In genomic region chr4:75673959-75674328, GRCh38 we compare ENCODE assay signal across 7 cellular contexts. TPM values are rescaled to one million over a fixed set of nuclear protein-coding genes. Genes with fewer than 3 reads are reported as not detected.
DNase-seq lines count a peak whose midpoint lies in the region; ATAC-seq and TF ChIP-seq lines count a peak whose summit lies in the region.

No MANE protein-coding gene starts in this region.

- peaks cover 39% of the 10 kb centered on the region for H3K4me1 Mint-ChIP-seq in activated CD8-positive, alpha-beta T cell treated with anti-CD3 and anti-CD28 coated beads, Interleukin-2, amount 10 ng/mL, durations not matched to agents 7 days and 5 days (ENCODE audit: low read depth)
- peaks cover 38% of the 10 kb centered on the region for H3K4me1 Mint-ChIP-seq in stimulated activated memory B cell treated with anti-CD40 and anti-IgM and Interleukin-4, amounts not matched to agents 10 μg/mL and 1 μg/mL and 100 μg/mL, for 72 hours

- ATAC-seq in activated CD8-positive, alpha-beta T cell treated with anti-CD3 and anti-CD28 coated beads, Interleukin-2, amount 10 ng/mL, durations not matched to agents 7 days and 5 days: no peak
- ATAC-seq in stimulated activated memory B cell treated with anti-CD40 and anti-IgM and Interleukin-4, amounts not matched to agents 10 μg/mL and 1 μg/mL and 100 μg/mL, for 72 hours: no peak
- ATAC-seq in HG03097 (IDR thresholded peaks at IDR 0.05; ENCODE audit: low FRiP score, unreplicated experiment): no peak

- peak overlapping the region; percentile 97 for H3K9ac ChIP-seq in iPS-18a (ENCODE audit: low read length)

- peak overlapping the region; percentile 99 for H3K4me3 Mint-ChIP-seq in activated CD8-positive, alpha-beta T cell treated with anti-CD3 and anti-CD28 coated beads, Interleukin-2, amount 10 ng/mL, durations not matched to agents 7 days and 5 days
- H3K4me3 Mint-ChIP-seq in stimulated activated memory B cell treated with anti-CD40 and anti-IgM and Interleukin-4, amounts not matched to agents 10 μg/mL and 1 μg/mL and 100 μg/mL, for 72 hours: peak overlapping the region; percentile 99

- peaks cover 28% of the 10 kb centered on the region for H3K4me1 ChIP-seq in iPS-18a (ENCODE audit: control insufficient read depth, low read depth, low read length)

- CTCF ChIA-PET in activated CD8-positive, alpha-beta T cell treated with anti-CD3 and anti-CD28 coated beads, Interleukin-2, amount 10 ng/mL, durations not matched to agents 7 days and 5 days (lab: Charles Lee): interaction anchor here (0.8 to 4.6 kb wide), 7 partner anchors 9 to 160 kb away, joined by 3 to 47 read pairs (median 4); partner anchors contain the start of gene USO1

- peaks cover 24% of the 10 kb centered on the region for H3K36me3 Mint-ChIP-seq in activated CD8-positive, alpha-beta T cell treated with anti-CD3 and anti-CD28 coated beads, Interleukin-2, amount 10 ng/mL, durations not matched to agents 7 days and 5 days (ENCODE audit: low read depth)
- peaks cover 13% of the 10 kb centered on the region for H3K36me3 Mint-ChIP-seq in stimulated activated memory B cell treated with anti-CD40 and anti-IgM and Interleukin-4, amounts not matched to agents 10 μg/mL and 1 μg/mL and 100 μg/mL, for 72 hours

- no peaks in the 10 kb centered on the region for H3K9me3 ChIP-seq in iPS-18a (ENCODE audit: control insufficient read depth, low read depth, low read length)

- DNase-seq in HL-60 (ENCODE audit: low read depth in 1 of 2, low spot score in 1 of 2) (no peak), COR-L47 (lab: John Stamatoyannopoulos, UW) (no peak), NK-92 (lab: John Stamatoyannopoulos, UW; ENCODE audit: unreplicated experiment) (no peak)
- no peak for DNase-seq in activated CD8-positive, alpha-beta T cell treated with anti-CD3 and anti-CD28 coated beads, Interleukin-2, amount 10 ng/mL, durations not matched to agents 7 days and 5 days

- peak overlapping the region; percentile 99 for H3K27ac Mint-ChIP-seq in activated CD8-positive, alpha-beta T cell treated with anti-CD3 and anti-CD28 coated beads, Interleukin-2, amount 10 ng/mL, durations not matched to agents 7 days and 5 days
- H3K27ac Mint-ChIP-seq in stimulated activated memory B cell treated with anti-CD40 and anti-IgM and Interleukin-4, amounts not matched to agents 10 μg/mL and 1 μg/mL and 100 μg/mL, for 72 hours: peak overlapping the region; percentile 100

- H3K27me3 ChIP-seq in HL-60 (ENCODE audit: insufficient read depth, poor library complexity, severe bottlenecking) (no peaks in the 10 kb centered on the region), iPS-18a (ENCODE audit: control insufficient read depth, insufficient read depth, low read length) (no peaks in the 10 kb centered on the region)

- H3K27me3 Mint-ChIP-seq in activated CD8-positive, alpha-beta T cell treated with anti-CD3 and anti-CD28 coated beads, Interleukin-2, amount 10 ng/mL, durations not matched to agents 7 days and 5 days (ENCODE audit: low read depth): no peaks in the 10 kb centered on the region
- H3K27me3 Mint-ChIP-seq in stimulated activated memory B cell treated with anti-CD40 and anti-IgM and Interleukin-4, amounts not matched to agents 10 μg/mL and 1 μg/mL and 100 μg/mL, for 72 hours: no peaks in the 10 kb centered on the region

- no peaks in the 10 kb centered on the region for H3K9me3 Mint-ChIP-seq in activated CD8-positive, alpha-beta T cell treated with anti-CD3 and anti-CD28 coated beads, Interleukin-2, amount 10 ng/mL, durations not matched to agents 7 days and 5 days (ENCODE audit: insufficient read depth)
- H3K9me3 Mint-ChIP-seq in stimulated activated memory B cell treated with anti-CD40 and anti-IgM and Interleukin-4, amounts not matched to agents 10 μg/mL and 1 μg/mL and 100 μg/mL, for 72 hours: no peaks in the 10 kb centered on the region

- TF ChIP-seq CTCF in HL-60 (IDR thresholded peaks at IDR 0.05; ENCODE audit: insufficient read depth, low read length): no peak

- H3K4me3 ChIP-seq in HL-60 (replicated peaks; ENCODE audit: insufficient read depth, low read length): peak overlapping the region; percentile 96
- peak overlapping the region; percentile 77 for H3K4me3 ChIP-seq in iPS-18a (ENCODE audit: low read length)

- peaks cover 5% of the 10 kb centered on the region for H3K36me3 ChIP-seq in iPS-18a (ENCODE audit: control insufficient read depth, low read depth, low read length)

- H3K27ac ChIP-seq in HL-60 (replicated peaks) (peak overlapping the region; percentile 89), iPS-18a (ENCODE audit: low read length) (peak overlapping the region; percentile 88)

- POLR2A ChIA-PET in activated CD8-positive, alpha-beta T cell treated with anti-CD3 and anti-CD28 coated beads, Interleukin-2, amount 10 ng/mL, durations not matched to agents 7 days and 5 days (lab: Charles Lee): interaction anchor here (0.7 to 3.6 kb wide), 10 partner anchors 9 to 266 kb away, joined by 3 to 52 read pairs (median 4); partner anchors contain the start of gene USO1

RNA-seq across cellular contexts. Expression of gene G3BP2, which starts 0.7 kb away (rescaled TPM):
- total RNA-seq in activated CD8-positive, alpha-beta T cell treated with anti-CD3 and anti-CD28 coated beads, Interleukin-2, amount 10 ng/mL, durations not matched to agents 7 days and 5 days: 100 to 1,000 TPM; 173 to 178 TPM

RNA-seq across cellular contexts. Expression of gene CDKL2, which starts 43.6 kb away (rescaled TPM):
- total RNA-seq in activated CD8-positive, alpha-beta T cell treated with anti-CD3 and anti-CD28 coated beads, Interleukin-2, amount 10 ng/mL, durations not matched to agents 7 days and 5 days: under 1 TPM; 0.45 to 0.60 TPM

RNA-seq across cellular contexts. Expression of gene USO1, which starts 50.4 kb away (rescaled TPM):
- 10 to 100 TPM; 32.5 to 37.5 TPM for total RNA-seq in activated CD8-positive, alpha-beta T cell treated with anti-CD3 and anti-CD28 coated beads, Interleukin-2, amount 10 ng/mL, durations not matched to agents 7 days and 5 days
